In the genomic region with DNA sequence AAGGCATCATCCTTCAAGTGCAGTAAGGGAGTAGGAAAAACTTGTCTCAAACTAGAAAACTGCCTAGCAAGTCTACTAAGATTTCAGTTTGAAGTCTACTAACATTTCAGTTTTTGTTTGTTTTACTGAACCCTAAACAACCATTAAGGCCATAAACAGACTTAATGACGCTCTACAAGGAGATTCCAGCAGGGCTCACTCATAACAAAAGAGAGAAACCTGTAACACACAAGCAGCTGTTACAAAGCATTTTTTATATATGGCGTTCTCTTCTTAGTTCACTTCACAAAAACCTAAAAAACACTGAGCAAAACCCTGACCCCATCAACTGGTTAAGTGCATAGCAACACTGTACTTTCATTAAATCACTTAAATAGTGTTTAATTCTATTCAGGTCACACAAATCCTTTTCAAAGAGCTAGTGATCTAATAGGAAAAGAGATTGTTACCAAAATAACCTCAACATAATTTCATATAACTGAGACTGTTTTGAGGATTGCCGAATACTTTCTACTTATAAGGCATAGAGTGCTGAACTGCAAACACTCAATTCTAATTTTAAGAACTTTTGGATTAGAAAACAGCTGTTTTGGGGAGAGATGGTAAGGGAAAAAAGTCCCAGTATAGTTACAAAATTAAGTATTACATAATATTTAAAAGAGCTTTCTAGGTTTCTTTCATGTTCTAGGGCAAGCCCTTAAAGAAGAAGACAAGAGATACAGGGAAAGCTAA, we compare ENCODE assay signal across 8 cellular contexts. TPM values are rescaled to one million over a fixed set of nuclear protein-coding genes. Genes with fewer than 3 reads are reported as not detected.
DNase-seq lines count a peak whose midpoint lies in the region; ATAC-seq and TF ChIP-seq lines count a peak whose summit lies in the region.

No MANE protein-coding gene starts in this region.

- in situ Hi-C loops in GM13977 (cut with MboI; ENCODE audit: low pct_unique_long_range_greater_than_20kb, low sequenced_read_pairs, unreplicated experiment), result loop anchor here (25.0 kb wide), 1 partner anchor 460 kb away; no protein-coding TSS in a partner anchor

- H3K4me2 ChIP-seq in skeletal muscle satellite cell (ENCODE audit: low read length), result peak overlapping the region; percentile 89

- TF ChIP-seq CTCF in 22Rv1 (IDR thresholded peaks at IDR 0.05) (no peak), GM13977 (IDR thresholded peaks at IDR 0.05; ENCODE audit: extremely low read depth, insufficient read depth, missing control alignments) (no peak), activated B cell treated with CpG ODN at 0.5 μM for 24 hours (IDR thresholded peaks at IDR 0.05) (no peak)

- H3K9ac ChIP-seq in skeletal muscle satellite cell (ENCODE audit: low read depth, low read length), result peak overlapping the region; percentile 88

- H3K9me3 ChIP-seq in right cardiac atrium (ENCODE audit: control insufficient read depth, low read length), result no peaks in the 10 kb centered on the region
- no peaks in the 10 kb centered on the region for H3K9me3 ChIP-seq in skeletal muscle satellite cell (replicated peaks; ENCODE audit: low read length)

- H3K27ac ChIP-seq in 22Rv1 (peak overlapping the region; percentile 100), right cardiac atrium (ENCODE audit: low read length) (peak overlapping the region; percentile 93)

- intact Hi-C loops in activated B cell treated with CpG ODN at 0.5 μM for 24 hours (cut with micrococcal nuclease) (loop anchor here (5.0 to 10.0 kb wide), 9 partner anchors 142 to 1292 kb away; a partner anchor contains a TSS), right cardiac atrium (cut with DNase I) (no loop called here), posterior vena cava (cut with DNase I) (no loop called here)

- H3K36me3 Mint-ChIP-seq in activated B cell treated with CpG ODN at 0.5 μM for 24 hours (ENCODE audit: low read depth), result peaks cover 9% of the 10 kb centered on the region

- DNase-seq in GM13977 (ENCODE audit: low spot score), result peak; percentile 25
- no peak for DNase-seq in activated B cell treated with CpG ODN at 0.5 μM for 24 hours
- no peak for DNase-seq in right cardiac atrium
- no peak for DNase-seq in NCI-H524 treated with DMSO at 0.1 percent for 48 hours (lab: John Stamatoyannopoulos, UW)
- no peak for DNase-seq in posterior vena cava (ENCODE audit: low spot score)
- DNase-seq in COLO668 (lab: John Stamatoyannopoulos, UW; ENCODE audit: unreplicated experiment), result no peak

- peak overlapping the region; percentile 87 for H3K27ac Mint-ChIP-seq in activated B cell treated with CpG ODN at 0.5 μM for 24 hours

- no peaks in the 10 kb centered on the region for H3K27me3 Mint-ChIP-seq in activated B cell treated with CpG ODN at 0.5 μM for 24 hours

- H3K36me3 ChIP-seq in skeletal muscle satellite cell (ENCODE audit: insufficient read depth, low read length), result no peaks in the 10 kb centered on the region

- H3K9me3 Mint-ChIP-seq in activated B cell treated with CpG ODN at 0.5 μM for 24 hours, result no peaks in the 10 kb centered on the region

- CTCF ChIA-PET in activated B cell treated with CpG ODN at 0.5 μM for 24 hours (lab: Charles Lee), result interaction anchor here (1.0 kb wide), 1 partner anchor 86 kb away, joined by 3 read pairs; no protein-coding TSS in a partner anchor

- POLR2A ChIA-PET in activated B cell treated with CpG ODN at 0.5 μM for 24 hours (lab: Charles Lee), result interaction anchor here (2.1 kb wide), 1 partner anchor 342 kb away, joined by 7 read pairs; a partner anchor contains a TSS

- H3K27me3 ChIP-seq in right cardiac atrium (ENCODE audit: control insufficient read depth, insufficient read depth) (no peaks in the 10 kb centered on the region), skeletal muscle satellite cell (ENCODE audit: control insufficient read depth, insufficient read depth, low read length) (no peaks in the 10 kb centered on the region)

- H3K4me3 Mint-ChIP-seq in activated B cell treated with CpG ODN at 0.5 μM for 24 hours, result peak overlapping the region; percentile 96

- H3K4me3 ChIP-seq in right cardiac atrium (ENCODE audit: low read length) (peak overlapping the region; percentile 91), skeletal muscle satellite cell (ENCODE audit: low read length) (peak overlapping the region; percentile 97)

- H3K4me1 ChIP-seq in right cardiac atrium (ENCODE audit: control insufficient read depth, insufficient read depth, low read length) (no peaks in the 10 kb centered on the region), skeletal muscle satellite cell (ENCODE audit: control insufficient read depth, insufficient read depth, low read length) (peaks cover 3% of the 10 kb centered on the region)

- peaks cover 20% of the 10 kb centered on the region for H3K4me1 Mint-ChIP-seq in activated B cell treated with CpG ODN at 0.5 μM for 24 hours

- ATAC-seq in activated B cell treated with CpG ODN at 0.5 μM for 24 hours (ENCODE audit: low read depth) (no peak), right cardiac atrium (no peak)

- 40% methylated on average over 3 of the region's 3 CpGs for WGBS in right cardiac atrium

RNA-seq across cellular contexts. Expression of a gene that starts 1.5 kb away (rescaled TPM):
- total RNA-seq in activated B cell treated with CpG ODN at 0.5 μM for 24 hours (9.1 and 9.5 TPM in 2 replicates), right cardiac atrium (10 to 100 TPM; 18.7 to 26.8 (median 22.5) TPM), posterior vena cava (10 to 100 TPM; 31.9 to 32.4 TPM)
- polyA plus RNA-seq in right cardiac atrium, result 6.6 TPM
- total RNA-seq in skeletal muscle satellite cell (2012; rRNA removed), result 37.4 and 44.6 TPM in 2 replicates
